Comparison of ENCODE assay signal across 8 cellular contexts in genomic region chr5:16935271-16936149, GRCh38. TPM values are rescaled to one million over a fixed set of nuclear protein-coding genes. Genes with fewer than 3 reads are reported as not detected.
A peak's percentile ranks its signal among the peaks of the same experiment; 100 is the strongest.
DNase-seq lines count a peak whose midpoint lies in the region; ATAC-seq and TF ChIP-seq lines count a peak whose summit lies in the region.

No MANE protein-coding gene starts in this region.

- no peaks in the 10 kb centered on the region for H3K9me3 ChIP-seq in left ventricle myocardium inferior (replicated peaks)

- peaks cover 78% of the 10 kb centered on the region for H3K27me3 ChIP-seq in left ventricle myocardium inferior (ENCODE audit: low read depth)

- H3K4me3 ChIP-seq in left ventricle myocardium inferior: peak overlapping the region; percentile 76

- no peak for TF ChIP-seq CTCF in left ventricle myocardium inferior (IDR thresholded peaks at IDR 0.05; ENCODE audit: borderline replicate concordance)
- TF ChIP-seq CTCF in progenitor cell of endocrine pancreas (IDR thresholded peaks at IDR 0.05; ENCODE audit: unreplicated experiment): no peak

- ATAC-seq in HG02642 (IDR thresholded peaks at IDR 0.05; ENCODE audit: poor library complexity, unreplicated experiment): peak; percentile 56
- peak; percentile 44 for ATAC-seq in activated T-helper 17 cell treated with anti-CD3 and anti-CD28 coated beads, Interleukin-2, amount 50 U/mL, for 72 hours (replicated peaks)

- peaks cover 36% of the 10 kb centered on the region for H3K4me1 ChIP-seq in left ventricle myocardium inferior

- H3K27ac ChIP-seq in left ventricle myocardium inferior (replicated peaks): peak overlapping the region; percentile 79

- peak; percentile 60 for DNase-seq in NOMO-1 treated with DMSO at 0.1 percent for 48 hours (lab: John Stamatoyannopoulos, UW; ENCODE audit: unreplicated experiment)
- no peak for DNase-seq in NOMO-1 treated with dmso at 0.1 percent for 144 hours (lab: John Stamatoyannopoulos, UW; ENCODE audit: unreplicated experiment)
- peak; percentile 64 for DNase-seq in NCI-H2171 (lab: John Stamatoyannopoulos, UW)
- no peak for DNase-seq in left ventricle myocardium inferior
- peak; percentile 14 for DNase-seq in progenitor cell of endocrine pancreas (ENCODE audit: low spot score, unreplicated experiment)
- DNase-seq in NCI-H2107 treated with DMSO at 0.1 percent for 48 hours (lab: John Stamatoyannopoulos, UW; ENCODE audit: unreplicated experiment): no peak

- H3K4me3 Mint-ChIP-seq in activated T-helper 17 cell treated with anti-CD3 and anti-CD28 coated beads, Interleukin-2, amount 50 U/mL, for 72 hours: peak overlapping the region; percentile 62
- H3K4me3 Mint-ChIP-seq in progenitor cell of endocrine pancreas (ENCODE audit: low read depth): peak overlapping the region; percentile 95

- no peak overlapping the region for H3K27ac Mint-ChIP-seq in activated T-helper 17 cell treated with anti-CD3 and anti-CD28 coated beads, Interleukin-2, amount 50 U/mL, for 72 hours
- peak overlapping the region; percentile 97 for H3K27ac Mint-ChIP-seq in progenitor cell of endocrine pancreas

- intact Hi-C loops in left ventricle myocardium inferior (cut with micrococcal nuclease): loop anchor here (10.0 kb wide), 1 partner anchor 199 kb away; no protein-coding TSS in a partner anchor

- H3K4me1 Mint-ChIP-seq in activated T-helper 17 cell treated with anti-CD3 and anti-CD28 coated beads, Interleukin-2, amount 50 U/mL, for 72 hours: peaks cover 6% of the 10 kb centered on the region
- H3K4me1 Mint-ChIP-seq in progenitor cell of endocrine pancreas (ENCODE audit: low read depth): peaks cover 37% of the 10 kb centered on the region

- H3K36me3 ChIP-seq in left ventricle myocardium inferior: no peaks in the 10 kb centered on the region

- H3K9me3 Mint-ChIP-seq in activated T-helper 17 cell treated with anti-CD3 and anti-CD28 coated beads, Interleukin-2, amount 50 U/mL, for 72 hours: no peaks in the 10 kb centered on the region
- H3K9me3 Mint-ChIP-seq in progenitor cell of endocrine pancreas (ENCODE audit: low read depth): no peaks in the 10 kb centered on the region

- H3K36me3 Mint-ChIP-seq in activated T-helper 17 cell treated with anti-CD3 and anti-CD28 coated beads, Interleukin-2, amount 50 U/mL, for 72 hours (ENCODE audit: low read depth): no peaks in the 10 kb centered on the region
- no peaks in the 10 kb centered on the region for H3K36me3 Mint-ChIP-seq in progenitor cell of endocrine pancreas (ENCODE audit: insufficient read depth)

- peaks cover 55% of the 10 kb centered on the region for H3K27me3 Mint-ChIP-seq in activated T-helper 17 cell treated with anti-CD3 and anti-CD28 coated beads, Interleukin-2, amount 50 U/mL, for 72 hours
- H3K27me3 Mint-ChIP-seq in progenitor cell of endocrine pancreas: peaks cover 54% of the 10 kb centered on the region

RNA-seq across cellular contexts. Expression of gene MYO10, which starts 0.6 kb away (rescaled TPM):
- under 1 TPM; 0.34 to 0.80 TPM for total RNA-seq in activated T-helper 17 cell treated with anti-CD3 and anti-CD28 coated beads, Interleukin-2, amount 50 U/mL, for 72 hours
- total RNA-seq in left ventricle myocardium inferior (5.0 TPM), progenitor cell of endocrine pancreas (81.6 and 88.0 TPM in 2 replicates)

Comparison
In these comparisons a context has a peak if more than half of its experiments do, and no peak if none do; other contexts are left out.
1. DNase-seq: peak in NOMO-1 treated with DMSO at 0.1 percent for 48 hours (single experiment), NCI-H2171 (single experiment) and progenitor cell of endocrine pancreas (single experiment); none in NOMO-1 treated with dmso at 0.1 percent for 144 hours (single experiment), left ventricle myocardium inferior (single experiment) and NCI-H2107 treated with DMSO at 0.1 percent for 48 hours (single experiment).
2. RNA of gene MYO10, which starts 0.6 kb away (total RNA-seq): 81.6 to 88.0 TPM in progenitor cell of endocrine pancreas; 5.0 TPM in left ventricle myocardium inferior (single experiment) and 0.34 to 0.80 TPM in activated T-helper 17 cell treated with anti-CD3 and anti-CD28 coated beads, Interleukin-2, amount 50 U/mL, for 72 hours; every median in the first group is over 10 times any median in the second.